1 cellular context compared by ENCODE assay signal in the genomic region with DNA sequence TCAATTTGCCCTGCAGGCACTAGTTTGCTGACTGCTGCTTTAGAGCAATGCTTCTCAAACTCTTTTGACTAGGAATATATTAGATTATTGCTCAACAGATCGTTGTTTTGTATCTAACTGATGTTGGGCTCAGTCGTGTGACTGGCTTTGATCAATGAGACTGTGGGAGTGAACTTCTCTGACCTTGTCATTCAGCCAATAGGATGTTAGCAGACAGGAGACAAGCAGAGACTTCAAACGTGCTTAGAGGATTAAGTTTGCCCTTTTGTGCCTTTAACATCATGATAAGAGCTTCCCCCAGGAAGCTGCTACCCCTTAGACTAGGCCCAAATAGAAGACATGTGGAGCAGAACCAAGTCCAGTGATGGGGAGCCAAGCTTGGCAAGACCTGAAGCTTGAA.
A peak's percentile ranks its signal among the peaks of the same experiment; 100 is the strongest.
TF ChIP-seq lines count a peak whose summit lies in the region.

No MANE protein-coding gene starts in this region.

TF ChIP-seq in HepG2, 621 proteins besides CTCF, POLR2A, EP300 and RAD21 (continued from another document and continues in another):
- no peak for TF ChIP-seq SOX6 (IDR thresholded peaks at IDR 0.05)
- peak; percentile 80 for TF ChIP-seq SOX6 (CRISPR knock-in tag; IDR thresholded peaks at IDR 0.05)
- 0 out of 2 replicates have a peak, but pooled peaks have one; percentile 31 for TF ChIP-seq SAP130 (CRISPR knock-in tag; IDR thresholded peaks at IDR 0.05; ENCODE audit: low read depth)
- TF ChIP-seq TCF12 (IDR thresholded peaks at IDR 0.05): no peak
- no peak for TF ChIP-seq TCF12 (CRISPR knock-in tag; IDR thresholded peaks at IDR 0.05)
- TF ChIP-seq NFKBIZ (CRISPR knock-in tag; IDR thresholded peaks at IDR 0.05): no peak
- TF ChIP-seq NR2F2 (IDR thresholded peaks at IDR 0.05; ENCODE audit: borderline replicate concordance, low read depth): peak; percentile 41; the same call in 1 of the 2 replicates
- TF ChIP-seq ZBTB33 (CRISPR knock-in tag; IDR thresholded peaks at IDR 0.05): no peak
- TF ChIP-seq HNRNPK (IDR thresholded peaks at IDR 0.05; ENCODE audit: low read depth, low read length, poor library complexity, severe bottlenecking): no peak
- TF ChIP-seq SNAPC2 (CRISPR knock-in tag; IDR thresholded peaks at IDR 0.05): no peak
- TF ChIP-seq ARID2 (CRISPR knock-in tag; IDR thresholded peaks at IDR 0.05; ENCODE audit: borderline replicate concordance): no peak
- no peak for TF ChIP-seq ZNF777 (CRISPR knock-in tag; IDR thresholded peaks at IDR 0.05)
- TF ChIP-seq SP2 (CRISPR knock-in tag; IDR thresholded peaks at IDR 0.05): no peak
- no peak for TF ChIP-seq SSRP1 (CRISPR knock-in tag; IDR thresholded peaks at IDR 0.05)
- TF ChIP-seq ZBTB2 (CRISPR knock-in tag; IDR thresholded peaks at IDR 0.05; ENCODE audit: low read depth): no peak
- TF ChIP-seq ZNF264 (CRISPR knock-in tag; IDR thresholded peaks at IDR 0.05): no peak
- TF ChIP-seq, protein P1, sequence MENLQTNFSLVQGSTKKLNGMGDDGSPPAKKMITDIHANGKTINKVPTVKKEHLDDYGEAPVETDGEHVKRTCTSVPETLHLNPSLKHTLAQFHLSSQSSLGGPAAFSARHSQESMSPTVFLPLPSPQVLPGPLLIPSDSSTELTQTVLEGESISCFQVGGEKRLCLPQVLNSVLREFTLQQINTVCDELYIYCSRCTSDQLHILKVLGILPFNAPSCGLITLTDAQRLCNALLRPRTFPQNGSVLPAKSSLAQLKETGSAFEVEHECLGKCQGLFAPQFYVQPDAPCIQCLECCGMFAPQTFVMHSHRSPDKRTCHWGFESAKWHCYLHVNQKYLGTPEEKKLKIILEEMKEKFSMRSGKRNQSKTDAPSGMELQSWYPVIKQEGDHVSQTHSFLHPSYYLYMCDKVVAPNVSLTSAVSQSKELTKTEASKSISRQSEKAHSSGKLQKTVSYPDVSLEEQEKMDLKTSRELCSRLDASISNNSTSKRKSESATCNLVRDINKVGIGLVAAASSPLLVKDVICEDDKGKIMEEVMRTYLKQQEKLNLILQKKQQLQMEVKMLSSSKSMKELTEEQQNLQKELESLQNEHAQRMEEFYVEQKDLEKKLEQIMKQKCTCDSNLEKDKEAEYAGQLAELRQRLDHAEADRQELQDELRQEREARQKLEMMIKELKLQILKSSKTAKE (CRISPR knock-in tag; IDR thresholded peaks at IDR 0.05; ENCODE audit: borderline replicate concordance): peak; percentile 82
- no peak for TF ChIP-seq ARID4A (CRISPR knock-in tag; IDR thresholded peaks at IDR 0.05; ENCODE audit: borderline replicate concordance)
- no peak for TF ChIP-seq RBFOX2 (IDR thresholded peaks at IDR 0.05; ENCODE audit: low read depth, low read length)
- TF ChIP-seq HOXA7 (CRISPR knock-in tag; IDR thresholded peaks at IDR 0.05): no peak
- TF ChIP-seq, protein P2, sequence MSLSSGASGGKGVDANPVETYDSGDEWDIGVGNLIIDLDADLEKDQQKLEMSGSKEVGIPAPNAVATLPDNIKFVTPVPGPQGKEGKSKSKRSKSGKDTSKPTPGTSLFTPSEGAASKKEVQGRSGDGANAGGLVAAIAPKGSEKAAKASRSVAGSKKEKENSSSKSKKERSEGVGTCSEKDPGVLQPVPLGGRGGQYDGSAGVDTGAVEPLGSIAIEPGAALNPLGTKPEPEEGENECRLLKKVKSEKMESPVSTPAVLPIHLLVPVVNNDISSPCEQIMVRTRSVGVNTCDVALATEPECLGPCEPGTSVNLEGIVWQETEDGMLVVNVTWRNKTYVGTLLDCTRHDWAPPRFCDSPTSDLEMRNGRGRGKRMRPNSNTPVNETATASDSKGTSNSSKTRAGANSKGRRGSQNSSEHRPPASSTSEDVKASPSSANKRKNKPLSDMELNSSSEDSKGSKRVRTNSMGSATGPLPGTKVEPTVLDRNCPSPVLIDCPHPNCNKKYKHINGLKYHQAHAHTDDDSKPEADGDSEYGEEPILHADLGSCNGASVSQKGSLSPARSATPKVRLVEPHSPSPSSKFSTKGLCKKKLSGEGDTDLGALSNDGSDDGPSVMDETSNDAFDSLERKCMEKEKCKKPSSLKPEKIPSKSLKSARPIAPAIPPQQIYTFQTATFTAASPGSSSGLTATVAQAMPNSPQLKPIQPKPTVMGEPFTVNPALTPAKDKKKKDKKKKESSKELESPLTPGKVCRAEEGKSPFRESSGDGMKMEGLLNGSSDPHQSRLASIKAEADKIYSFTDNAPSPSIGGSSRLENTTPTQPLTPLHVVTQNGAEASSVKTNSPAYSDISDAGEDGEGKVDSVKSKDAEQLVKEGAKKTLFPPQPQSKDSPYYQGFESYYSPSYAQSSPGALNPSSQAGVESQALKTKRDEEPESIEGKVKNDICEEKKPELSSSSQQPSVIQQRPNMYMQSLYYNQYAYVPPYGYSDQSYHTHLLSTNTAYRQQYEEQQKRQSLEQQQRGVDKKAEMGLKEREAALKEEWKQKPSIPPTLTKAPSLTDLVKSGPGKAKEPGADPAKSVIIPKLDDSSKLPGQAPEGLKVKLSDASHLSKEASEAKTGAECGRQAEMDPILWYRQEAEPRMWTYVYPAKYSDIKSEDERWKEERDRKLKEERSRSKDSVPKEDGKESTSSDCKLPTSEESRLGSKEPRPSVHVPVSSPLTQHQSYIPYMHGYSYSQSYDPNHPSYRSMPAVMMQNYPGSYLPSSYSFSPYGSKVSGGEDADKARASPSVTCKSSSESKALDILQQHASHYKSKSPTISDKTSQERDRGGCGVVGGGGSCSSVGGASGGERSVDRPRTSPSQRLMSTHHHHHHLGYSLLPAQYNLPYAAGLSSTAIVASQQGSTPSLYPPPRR (CRISPR knock-in tag; IDR thresholded peaks at IDR 0.05; ENCODE audit: borderline replicate concordance): peak; percentile 38; the same call in 1 of the 2 replicates
- TF ChIP-seq ZNF670 (CRISPR knock-in tag; IDR thresholded peaks at IDR 0.05; ENCODE audit: borderline replicate concordance): no peak
- no peak for TF ChIP-seq ZMYM3 (CRISPR knock-in tag; IDR thresholded peaks at IDR 0.05)
- 0 out of 2 replicates have a peak, but pooled peaks have one; percentile 46 for TF ChIP-seq TCF7L2 (IDR thresholded peaks at IDR 0.05; ENCODE audit: low read depth, low read length)
- no peak for TF ChIP-seq KMT2B (CRISPR knock-in tag; IDR thresholded peaks at IDR 0.05)
- TF ChIP-seq ZMYM4 (CRISPR knock-in tag; IDR thresholded peaks at IDR 0.05): peak; percentile 77
- no peak for TF ChIP-seq POLR2AphosphoS5 (IDR thresholded peaks at IDR 0.05; ENCODE audit: low read depth, low read length)
- TF ChIP-seq NFKB2 (CRISPR knock-in tag; IDR thresholded peaks at IDR 0.05; ENCODE audit: borderline replicate concordance): no peak
- no peak for TF ChIP-seq TBP (CRISPR knock-in tag; IDR thresholded peaks at IDR 0.05)
- no peak for TF ChIP-seq SRSF9 (IDR thresholded peaks at IDR 0.05; ENCODE audit: borderline replicate concordance, insufficient read depth, low read depth, low read length, poor library complexity, severe bottlenecking)
- 0 out of 2 replicates have a peak, but pooled peaks have one; percentile 41 for TF ChIP-seq KDM4B (CRISPR knock-in tag; IDR thresholded peaks at IDR 0.05)
- TF ChIP-seq ZNF441 (CRISPR knock-in tag; IDR thresholded peaks at IDR 0.05; ENCODE audit: borderline replicate concordance): no peak
- no peak for TF ChIP-seq NKX3-1 (CRISPR knock-in tag; IDR thresholded peaks at IDR 0.05)
- TF ChIP-seq THYN1 (CRISPR knock-in tag; IDR thresholded peaks at IDR 0.05; ENCODE audit: borderline replicate concordance, low read depth): no peak
- no peak for TF ChIP-seq ZFP62 (CRISPR knock-in tag; IDR thresholded peaks at IDR 0.05)
- TF ChIP-seq ZMAT5 (CRISPR knock-in tag; IDR thresholded peaks at IDR 0.05; ENCODE audit: borderline replicate concordance, low read depth): no peak
- TF ChIP-seq ZNF446 (CRISPR knock-in tag; IDR thresholded peaks at IDR 0.05): no peak
- no peak for TF ChIP-seq TRIM24 (CRISPR knock-in tag; IDR thresholded peaks at IDR 0.05)
- no peak for TF ChIP-seq NPAS2 (CRISPR knock-in tag; IDR thresholded peaks at IDR 0.05; ENCODE audit: borderline replicate concordance)
- TF ChIP-seq FLYWCH1 (CRISPR knock-in tag; IDR thresholded peaks at IDR 0.05): no peak
- no peak for TF ChIP-seq ZNF577 (CRISPR knock-in tag; IDR thresholded peaks at IDR 0.05; ENCODE audit: borderline replicate concordance, low read depth)
- no peak for TF ChIP-seq KLF15 (CRISPR knock-in tag; IDR thresholded peaks at IDR 0.05; ENCODE audit: borderline replicate concordance)
- no peak for TF ChIP-seq KLF9 (CRISPR knock-in tag; IDR thresholded peaks at IDR 0.05; ENCODE audit: low read depth)
- TF ChIP-seq ZNF629 (CRISPR knock-in tag; conservative IDR thresholded peaks at IDR 0.05): no peak
- no peak for TF ChIP-seq IKZF1 (IDR thresholded peaks at IDR 0.05)
- TF ChIP-seq ZNF180 (CRISPR knock-in tag; IDR thresholded peaks at IDR 0.05; ENCODE audit: borderline replicate concordance, low read depth): no peak
- 0 out of 2 replicates have a peak, but pooled peaks have one; percentile 29 for TF ChIP-seq ZSCAN31 (CRISPR knock-in tag; IDR thresholded peaks at IDR 0.05; ENCODE audit: low read depth)
